In the genomic region with DNA sequence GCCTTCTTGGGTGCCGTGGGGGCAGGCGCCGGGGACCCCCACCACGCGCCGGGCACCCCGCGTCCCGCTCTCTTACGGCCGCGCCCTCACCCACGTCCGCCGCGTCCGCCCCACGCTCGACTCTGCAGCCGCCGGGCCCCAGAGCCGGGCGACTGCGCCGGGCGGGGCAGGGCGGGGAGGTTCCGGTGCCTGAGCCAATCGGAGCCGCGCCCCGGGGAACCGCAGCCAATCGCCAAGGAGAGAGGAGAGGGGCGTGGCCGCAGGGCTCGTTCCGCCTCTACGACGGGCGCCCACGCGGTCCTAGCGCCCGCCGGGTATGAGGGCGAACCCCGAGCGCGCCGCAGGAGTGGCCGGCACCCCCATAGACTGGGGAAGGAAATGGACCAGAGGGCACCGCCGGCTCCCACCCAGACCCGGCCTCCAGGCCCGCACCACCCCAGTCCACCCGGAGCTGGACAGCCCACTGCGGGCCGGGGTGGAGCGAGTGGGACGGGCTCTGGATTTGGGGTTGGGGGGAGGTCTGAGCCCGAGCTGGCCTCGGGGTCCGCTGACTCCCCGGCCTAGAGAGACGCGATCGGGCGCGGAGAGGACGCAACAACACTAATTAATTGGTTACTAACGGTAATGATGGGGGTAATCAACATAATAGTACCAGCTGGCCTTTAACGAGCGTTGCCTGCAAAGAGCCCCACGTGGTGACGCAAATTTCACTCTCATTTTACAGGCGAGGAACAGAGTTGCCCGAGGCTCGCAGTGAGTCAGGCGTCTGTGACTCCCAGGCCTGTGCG, we compare ENCODE assay signal across 8 cellular contexts. TPM values are rescaled to one million over a fixed set of nuclear protein-coding genes. Genes with fewer than 3 reads are reported as not detected.
A peak's percentile ranks its signal among the peaks of the same experiment; 100 is the strongest.
DNase-seq lines count a peak whose midpoint lies in the region; ATAC-seq and TF ChIP-seq lines count a peak whose summit lies in the region.

TSS of gene MFSD12 (minus strand) at position 126 of the 788 bp plus-strand sequence. CDS start 183 bp downstream, outside the sequence.

- no peak for TF ChIP-seq RAD21 in Ishikawa (IDR thresholded peaks at IDR 0.05; ENCODE audit: low read depth)

- DNase-seq in DMS53 (lab: John Stamatoyannopoulos, UW) (peak; percentile 95), OCI-M2 (lab: John Stamatoyannopoulos, UW; ENCODE audit: unreplicated experiment) (peak; percentile 51)
- peak; percentile 94 for DNase-seq in activated T-cell treated with anti-CD3 and anti-CD28 coated beads, Interleukin-2, amount 50 U/mL, for 1 hour
- DNase-seq in stimulated activated CD8-positive, alpha-beta memory T cell treated with anti-CD3 and anti-CD28 coated beads, Interleukin-7, amount 100 ng/mL, for 24 hours (ENCODE audit: low read depth): peak; percentile 92

- WGBS in esophagus, 2 donors: 0 to 1% methylated on average over 60 to 81 of the region's 81 CpGs

- H3K9me3 ChIP-seq in esophagus (ENCODE audit: control insufficient read depth in 2 of 2, insufficient read depth in 1 of 2, low read depth in 1 of 2, low read length in 1 of 2) (no peaks in the 10 kb centered on the region), muscle layer of duodenum (ENCODE audit: control insufficient read depth in 1 of 2, low read length in 2 of 2) (no peaks in the 10 kb centered on the region)

- peak within 1 kb of the TSS; percentile 59 to 65 for H3K27ac ChIP-seq in esophagus (ENCODE audit: low read depth in 2 of 2, low read length in 1 of 2)
- H3K27ac ChIP-seq in muscle layer of duodenum (ENCODE audit: low read length): peak within 1 kb of the TSS; percentile 67

- H3K4me3 ChIP-seq in esophagus (ENCODE audit: low read depth in 1 of 2, low read length in 2 of 2) (peak within 1 kb of the TSS; percentile 83 to 95), muscle layer of duodenum (ENCODE audit: low read depth in 1 of 2, low read length in 2 of 2) (peak within 1 kb of the TSS; percentile 79 to 94)

- H3K27me3 ChIP-seq in esophagus (ENCODE audit: control insufficient read depth in 1 of 2, insufficient read depth in 2 of 2, low read length in 2 of 2): no peaks in the 10 kb centered on the region
- no peaks in the 10 kb centered on the region for H3K27me3 ChIP-seq in muscle layer of duodenum (ENCODE audit: low read depth, low read length)

- TF ChIP-seq EP300 in Ishikawa (IDR thresholded peaks at IDR 0.05; ENCODE audit: borderline replicate concordance): no peak

- H3K36me3 ChIP-seq in esophagus (ENCODE audit: control insufficient read depth in 2 of 2, insufficient read depth in 2 of 2, low read length in 1 of 2) (no peaks in the 10 kb centered on the region), muscle layer of duodenum (ENCODE audit: control insufficient read depth in 1 of 2, insufficient read depth in 2 of 2, low read length in 2 of 2) (no peaks in the 10 kb centered on the region)

- ATAC-seq in GM21619 (IDR thresholded peaks at IDR 0.05; ENCODE audit: unreplicated experiment): peak; percentile 80

- H3K4me1 ChIP-seq in esophagus (ENCODE audit: control insufficient read depth in 2 of 2, insufficient read depth in 2 of 2, low read length in 1 of 2) (peaks cover 3 to 13% of the 10 kb centered on the region in 2 donors), muscle layer of duodenum (ENCODE audit: control insufficient read depth in 1 of 2, insufficient read depth in 2 of 2, low read length in 2 of 2) (peaks cover 0 to 17% of the 10 kb centered on the region in 2 donors)

TF ChIP-seq in Ishikawa, 13 proteins besides CTCF, POLR2A, EP300 and RAD21:
- no peak for TF ChIP-seq TEAD4 (IDR thresholded peaks at IDR 0.05)
- TF ChIP-seq TCF12 (IDR thresholded peaks at IDR 0.05; ENCODE audit: low read depth): no peak
- no peak for TF ChIP-seq YY1 (IDR thresholded peaks at IDR 0.05; ENCODE audit: low read depth)
- TF ChIP-seq CREB1 (IDR thresholded peaks at IDR 0.05; ENCODE audit: low read depth): no peak
- peak; percentile 27; the same call in 1 of the 2 replicates for TF ChIP-seq EGR1 (IDR thresholded peaks at IDR 0.05)
- peak; percentile 89 for TF ChIP-seq MAX (IDR thresholded peaks at IDR 0.05)
- no peak for TF ChIP-seq NFIC (IDR thresholded peaks at IDR 0.05)
- no peak for TF ChIP-seq FOXM1 (IDR thresholded peaks at IDR 0.05; ENCODE audit: borderline replicate concordance, low read depth)
- TF ChIP-seq, protein P1, sequence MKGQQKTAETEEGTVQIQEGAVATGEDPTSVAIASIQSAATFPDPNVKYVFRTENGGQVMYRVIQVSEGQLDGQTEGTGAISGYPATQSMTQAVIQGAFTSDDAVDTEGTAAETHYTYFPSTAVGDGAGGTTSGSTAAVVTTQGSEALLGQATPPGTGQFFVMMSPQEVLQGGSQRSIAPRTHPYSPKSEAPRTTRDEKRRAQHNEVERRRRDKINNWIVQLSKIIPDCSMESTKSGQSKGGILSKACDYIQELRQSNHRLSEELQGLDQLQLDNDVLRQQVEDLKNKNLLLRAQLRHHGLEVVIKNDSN (IDR thresholded peaks at IDR 0.05): peak; percentile 71
- peak; percentile 94 for TF ChIP-seq ZBTB7A (IDR thresholded peaks at IDR 0.05; ENCODE audit: low read depth)
- no peak; the same call in 1 of the 2 replicates for TF ChIP-seq CEBPB (IDR thresholded peaks at IDR 0.05)
- peak; percentile 64; the same call in 1 of the 2 replicates for TF ChIP-seq TAF1 (IDR thresholded peaks at IDR 0.05; ENCODE audit: low read depth)
- no peak for TF ChIP-seq REST (IDR thresholded peaks at IDR 0.05; ENCODE audit: low read depth)

RNA-seq across cellular contexts. Expression of gene MFSD12, which starts in this region (rescaled TPM):
- 10 to 100 TPM; 26.8 to 27.5 TPM for polyA plus RNA-seq in esophagus

Comparison
In these comparisons a context has a peak if more than half of its experiments do, and no peak if none do; other contexts are left out.
1. Peak in every context shown above with its lines: DNase-seq, ATAC-seq, H3K4me3 ChIP-seq and H3K27ac ChIP-seq.